Comparison of ENCODE assay signal across 1 cellular context in genomic region chr18:3319894-3320438, GRCh38.
TF ChIP-seq lines count a peak whose summit lies in the region.

No MANE protein-coding gene starts in this region.

TF ChIP-seq in K562, 482 proteins besides CTCF, POLR2A, EP300 and RAD21 (continued from another document):
- no peak for TF ChIP-seq ZBTB11 (CRISPR knock-in tag; IDR thresholded peaks at IDR 0.05)
- TF ChIP-seq CREBBP (IDR thresholded peaks at IDR 0.05; ENCODE audit: low read depth, low read length): no peak
- no peak for TF ChIP-seq E2F1 (CRISPR knock-in tag; IDR thresholded peaks at IDR 0.05)
- TF ChIP-seq NR2C2 (CRISPR knock-in tag; IDR thresholded peaks at IDR 0.05): no peak
- TF ChIP-seq NR2C2 (tag; IDR thresholded peaks at IDR 0.05): no peak
- no peak for TF ChIP-seq DDX20 (tag; IDR thresholded peaks at IDR 0.05; ENCODE audit: low read depth)
- TF ChIP-seq PRMT5 (CRISPR knock-in tag; IDR thresholded peaks at IDR 0.05): no peak
- no peak for TF ChIP-seq KLF10 (CRISPR knock-in tag; IDR thresholded peaks at IDR 0.05)
- TF ChIP-seq DMBX1 (CRISPR knock-in tag; IDR thresholded peaks at IDR 0.05; ENCODE audit: borderline replicate concordance): no peak
- TF ChIP-seq ILF3 (IDR thresholded peaks at IDR 0.05; ENCODE audit: borderline replicate concordance): no peak
- no peak for TF ChIP-seq EGR1 (conservative IDR thresholded peaks at IDR 0.05)
- no peak for TF ChIP-seq EZH2 (IDR thresholded peaks at IDR 0.05; ENCODE audit: borderline replicate concordance, low read depth, low read length)
- TF ChIP-seq HNRNPLL (IDR thresholded peaks at IDR 0.05; ENCODE audit: low read depth, low read length, poor library complexity, severe bottlenecking): no peak
- TF ChIP-seq ATF1 (CRISPR knock-in tag; IDR thresholded peaks at IDR 0.05): no peak
- no peak for TF ChIP-seq ATF1 (tag; IDR thresholded peaks at IDR 0.05)
- TF ChIP-seq SOX6 (IDR thresholded peaks at IDR 0.05): no peak
- TF ChIP-seq PHF21A (IDR thresholded peaks at IDR 0.05; ENCODE audit: borderline replicate concordance, low read depth): no peak
- TF ChIP-seq GABPA (tag; conservative IDR thresholded peaks at IDR 0.05; ENCODE audit: low read depth): no peak
- no peak for TF ChIP-seq KHSRP (IDR thresholded peaks at IDR 0.05)
